Comparison of ENCODE assay signal across 8 cellular contexts in the genomic region with DNA sequence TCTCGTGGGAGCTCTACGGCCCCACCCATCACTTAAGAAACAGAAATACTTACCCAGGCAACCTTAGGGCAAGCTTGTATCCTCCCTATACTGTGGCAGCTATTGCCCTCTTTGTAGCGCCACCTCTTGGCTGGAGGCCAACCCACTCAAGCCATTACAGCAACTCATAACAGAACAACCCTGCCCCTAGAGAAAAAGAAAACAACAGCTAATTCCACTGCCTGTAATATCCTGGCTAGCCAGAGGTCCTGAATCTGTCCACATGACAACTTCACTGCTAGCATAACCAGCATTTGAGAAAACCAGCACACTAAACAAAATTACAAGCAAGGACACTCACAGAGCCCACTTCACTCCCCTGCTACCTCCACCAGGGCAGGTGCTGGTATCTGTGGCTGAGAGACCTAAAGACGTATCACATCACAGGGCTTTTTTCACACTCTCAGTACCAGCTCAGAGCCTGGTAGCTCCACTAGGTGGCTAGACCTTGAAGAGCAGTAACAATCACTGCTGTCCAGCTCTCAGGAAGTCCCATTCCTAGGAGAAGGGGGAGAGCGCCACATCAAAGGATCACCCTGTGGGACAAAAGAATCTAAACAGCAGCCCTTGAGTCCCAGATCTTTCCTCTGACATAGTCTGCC.
A peak's percentile ranks its signal among the peaks of the same experiment; 100 is the strongest.
DNase-seq lines count a peak whose midpoint lies in the region; TF ChIP-seq lines count a peak whose summit lies in the region.

No MANE protein-coding gene starts in this region.

- peaks cover 19% of the 10 kb centered on the region for H3K36me3 ChIP-seq in OCI-LY3 (replicated peaks; ENCODE audit: low read depth, low read length)

- no peak overlapping the region for H3K4me3 ChIP-seq in OCI-LY3 (ENCODE audit: low read length)

- H3K79me2 ChIP-seq in OCI-LY3 (ENCODE audit: low read length): no peaks in the 10 kb centered on the region

- in situ Hi-C loops in GM13976 (cut with MboI; ENCODE audit: low sequenced_read_pairs, unreplicated experiment): no loop called here

- no peak overlapping the region for H3K9ac ChIP-seq in OCI-LY3 (ENCODE audit: low read length)

- no peaks in the 10 kb centered on the region for H3K27me3 ChIP-seq in OCI-LY3 (ENCODE audit: low read depth, low read length)

- no peak overlapping the region for H3K4me2 ChIP-seq in OCI-LY3 (ENCODE audit: low read length)

- no peak overlapping the region for H3K27ac ChIP-seq in OCI-LY3 (ENCODE audit: low read length)

- no peaks in the 10 kb centered on the region for H3K9me3 ChIP-seq in OCI-LY3 (ENCODE audit: insufficient read depth, low read length)

- H4K20me1 ChIP-seq in OCI-LY3 (ENCODE audit: insufficient read depth, low read length): no peaks in the 10 kb centered on the region

- no peaks in the 10 kb centered on the region for H3K4me1 ChIP-seq in OCI-LY3 (ENCODE audit: low read length)

- TF ChIP-seq CTCF in OCI-LY3 (IDR thresholded peaks at IDR 0.05; ENCODE audit: low read depth, low read length): 0 out of 2 replicates have a peak, but pooled peaks have one; percentile 9
- TF ChIP-seq CTCF in GM13976 (IDR thresholded peaks at IDR 0.05; ENCODE audit: borderline replicate concordance, control extremely low read depth, extremely low read depth, insufficient read depth, missing control alignments): no peak
- no peak for TF ChIP-seq CTCF in GM10266 (IDR thresholded peaks at IDR 0.05; ENCODE audit: control insufficient read depth, insufficient read depth, low read depth, missing control alignments)

- H2AFZ ChIP-seq in OCI-LY3 (ENCODE audit: low read depth, low read length): no peak overlapping the region

- peak; percentile 27 for DNase-seq in stimulated activated CD4-positive, alpha-beta T cell treated with anti-CD3 and anti-CD28 coated beads, Interleukin-1b, Interleukin-23, amount 100 ng/mL, for 48 hours
- no peak for DNase-seq in stimulated activated CD4-positive, alpha-beta T cell treated with anti-CD3 and anti-CD28 coated beads, Interleukin-4, amount 100 ng/mL, for 24 hours
- peak; percentile 51 for DNase-seq in foreskin melanocyte
- DNase-seq in RKO (ENCODE audit: low spot score): no peak
- no peak for DNase-seq in anterior cingulate cortex (lab: John Stamatoyannopoulos, UW)
- no peak for DNase-seq in GM13976 (ENCODE audit: low spot score)
- DNase-seq in GM10266 (ENCODE audit: extremely low spot score): no peak

Comparison
In these comparisons a context has a peak if more than half of its experiments do, and no peak if none do; other contexts are left out.
1. DNase-seq: peak in stimulated activated CD4-positive, alpha-beta T cell treated with anti-CD3 and anti-CD28 coated beads, Interleukin-1b, Interleukin-23, amount 100 ng/mL, for 48 hours (single experiment) and foreskin melanocyte (single experiment); none in stimulated activated CD4-positive, alpha-beta T cell treated with anti-CD3 and anti-CD28 coated beads, Interleukin-4, amount 100 ng/mL, for 24 hours (single experiment), RKO (single experiment), anterior cingulate cortex (0 of 58), GM13976 (single experiment) and GM10266 (single experiment).